In genomic region chr14:72553161-72553560, GRCh38 we compare ENCODE assay signal across 20 cellular contexts.
"Had no signal": no experiment of that assay in that cellular context is flagged by ENCODE, and none has a peak within 500 bp of the region (broad histone marks: within the 10 kb centered on the region; RNA-seq: fewer than 3 reads in every experiment).

No MANE protein-coding gene starts in this region.

- H3K27me3 ChIP-seq: body of pancreas, cardiac muscle cell, neural progenitor cell, tibial nerve had no signal

- H3K4me1 ChIP-seq: body of pancreas, spleen, tibial nerve had no signal

- H3K79me2 ChIP-seq: hepatocyte had no signal

- H3K9ac ChIP-seq: neural progenitor cell had no signal

- ATAC-seq: body of pancreas, foreskin keratinocyte had no signal

- H3K27ac ChIP-seq: body of pancreas, cardiac muscle cell, foreskin keratinocyte, hepatocyte, neural progenitor cell, spleen, tibial nerve had no signal

- H3K9me3 ChIP-seq: body of pancreas, spleen, tibial nerve had no signal

- DNase-seq: activated CD4-positive, alpha-beta T cell treated with anti-CD3 and anti-CD28 coated beads, Interleukin-2, amount 50 U/mL, for 4 hours; activated naive CD4-positive, alpha-beta T cell treated with Interleukin-2 at 50 U/mL for 16 hours; activated naive CD8-positive, alpha-beta T cell treated with anti-CD3 and anti-CD28 coated beads, Interleukin-2, amount 10 ng/mL, durations not matched to agents 7 days and 5 days; activated T-cell treated with anti-CD3 and anti-CD28 coated beads, Interleukin-2, amount 50 U/mL, for 48 hours; amniotic stem cell; body of pancreas; effector CD8-positive, alpha-beta T cell; erythroblast; foreskin keratinocyte; kidney glomerular epithelial cell; mesenchymal stem cell; naive B cell; spleen; stimulated activated CD4-positive, alpha-beta T cell treated with anti-CD3 and anti-CD28 coated beads, Interleukin-4, amount 100 ng/mL, for 1 hour; stimulated activated naive CD4-positive, alpha-beta T cell; T-helper 1 cell had no signal

- H2AFZ ChIP-seq: hepatocyte, neural progenitor cell had no signal

- H3K4me2 ChIP-seq: hepatocyte, neural progenitor cell had no signal

- H3K36me3 ChIP-seq: cardiac muscle cell, neural progenitor cell, spleen, tibial nerve had no signal

- H3K4me3 ChIP-seq: body of pancreas, cardiac muscle cell, hepatocyte, neural progenitor cell, spleen, tibial nerve had no signal
